Comparison of ENCODE assay signal across 1 cellular context in genomic region chr4:24328711-24329110, GRCh38.
TF ChIP-seq lines count a peak whose summit lies in the region.

No MANE protein-coding gene starts in this region.

TF ChIP-seq in GM23338, 12 proteins besides CTCF, POLR2A, EP300 and RAD21 (continued from another document):
- TF ChIP-seq ZNF462 (CRISPR knock-in tag; IDR thresholded peaks at IDR 0.05), result no peak
